In the genomic region with DNA sequence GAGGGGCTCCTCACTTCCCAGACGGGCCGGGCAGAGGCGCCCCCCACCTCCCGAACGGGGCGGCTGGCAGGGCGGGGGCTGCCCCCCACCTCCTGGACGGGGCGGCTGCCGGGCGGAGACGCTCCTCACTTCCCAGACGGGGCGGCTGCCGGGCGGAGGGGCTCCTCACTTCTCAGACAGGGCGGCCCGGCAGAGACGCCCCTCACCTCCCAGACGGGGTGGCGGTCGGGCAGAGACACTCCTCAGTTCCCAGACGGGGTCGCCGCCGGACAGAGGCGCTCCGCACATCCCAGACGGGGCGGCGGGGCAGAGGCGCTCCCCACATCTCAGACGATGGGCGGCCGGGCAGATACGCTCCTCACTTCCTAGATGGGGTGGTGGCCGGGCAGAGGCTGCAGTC, we compare ENCODE assay signal across 2 cellular contexts. TPM values are rescaled to one million over a fixed set of nuclear protein-coding genes. Genes with fewer than 3 reads are reported as not detected.
A peak's percentile ranks its signal among the peaks of the same experiment; 100 is the strongest.
DNase-seq lines count a peak whose midpoint lies in the region; ATAC-seq, FAIRE-seq and TF ChIP-seq lines count a peak whose summit lies in the region.
"Not testable (repeated sequence)": the region's sequence is repeated elsewhere in the genome, so short reads cannot be mapped to it uniquely, and the experiment has no call there.

No MANE protein-coding gene starts in this region.

- 91% methylated on average over 10 of the region's 37 CpGs for WGBS in K562 (ENCODE audit: insufficient coverage, low coverage, missing lambda C conversion rate)

- TF ChIP-seq EP300 in K562 (IDR thresholded peaks at IDR 0.05; ENCODE audit: low read length): not testable (repeated sequence)

- TF ChIP-seq POLR2A in K562 (conservative IDR thresholded peaks at IDR 0.05): not testable (repeated sequence)

- not testable (repeated sequence) for H3K27ac ChIP-seq in K562 (ENCODE audit: extremely low read depth, low read depth, low read length)

- DNase-seq in K562 (ENCODE audit: extremely low read depth in 1 of 4, low spot score in 3 of 4): not testable (repeated sequence)
- peak; percentile 18 for DNase-seq in islet precursor cell

- H3K79me2 ChIP-seq in K562 (ENCODE audit: control insufficient read depth, insufficient read depth, low read length): not testable (repeated sequence)

- peaks cover 16 to 29% of the 10 kb centered on the region in 2 experiments for H3K4me1 ChIP-seq in K562 (replicated peaks in 1 of 2; ENCODE audit: control insufficient read depth in 2 of 2, insufficient read depth in 2 of 2, low read length in 2 of 2)

- not testable (repeated sequence) for H3K9me3 ChIP-seq in K562 (replicated peaks; ENCODE audit: control insufficient read depth, insufficient read depth, low read depth, low read length)

- not testable (repeated sequence) for TF ChIP-seq CTCF in K562 (IDR thresholded peaks at IDR 0.05 in 2 of 3, conservative IDR thresholded peaks at IDR 0.05 in 1 of 3; ENCODE audit: insufficient read depth in 2 of 3, low read depth in 1 of 3, low read length in 3 of 3)

- H3K4me2 ChIP-seq in K562 (ENCODE audit: insufficient read depth, low read length): not testable (repeated sequence)

- not testable (repeated sequence) for ATAC-seq in K562

- POLR2A ChIA-PET in K562 (lab: Yijun Ruan, JAX): not testable (repeated sequence)

- CTCF ChIA-PET in K562 (lab: Yijun Ruan, JAX; ENCODE audit: low intra/inter-chr PET ratio): not testable (repeated sequence)

- FAIRE-seq in K562 (lab: Jason Lieb, UNC): not testable (repeated sequence)

- TF ChIP-seq RAD21 in K562 (CRISPR knock-in tag; conservative IDR thresholded peaks at IDR 0.05 in 1 of 2, IDR thresholded peaks at IDR 0.05 in 1 of 2): not testable (repeated sequence)

- BruUV-seq in K562 (replicated peaks; lab: Mats Ljungman, UMichigan): not testable (repeated sequence)

- not testable (repeated sequence) for H3K9me1 ChIP-seq in K562 (ENCODE audit: control insufficient read depth, insufficient read depth, low read length)

- in situ Hi-C loops in K562 (cut with MboI): not testable (repeated sequence)

- H3K27me3 ChIP-seq in K562 (ENCODE audit: control insufficient read depth in 2 of 2, insufficient read depth in 2 of 2, low read length in 2 of 2): not testable (repeated sequence)

- H3K9ac ChIP-seq in K562 (ENCODE audit: insufficient read depth in 1 of 2, low read depth in 2 of 2, low read length in 2 of 2): not testable (repeated sequence)

- not testable (repeated sequence) for H3K4me3 ChIP-seq in K562

- intact Hi-C loops in K562 (cut with micrococcal nuclease): not testable (repeated sequence)

- H3K36me3 ChIP-seq in K562 (ENCODE audit: control insufficient read depth, insufficient read depth, low read length): not testable (repeated sequence)

- not testable (repeated sequence) for H4K20me1 ChIP-seq in K562 (replicated peaks; ENCODE audit: control insufficient read depth, insufficient read depth, low read length)

- H2AFZ ChIP-seq in K562 (ENCODE audit: low read depth, low read length): not testable (repeated sequence)

TF ChIP-seq in K562, 482 proteins besides CTCF, POLR2A, EP300 and RAD21:
- TF ChIP-seq, protein P1, sequence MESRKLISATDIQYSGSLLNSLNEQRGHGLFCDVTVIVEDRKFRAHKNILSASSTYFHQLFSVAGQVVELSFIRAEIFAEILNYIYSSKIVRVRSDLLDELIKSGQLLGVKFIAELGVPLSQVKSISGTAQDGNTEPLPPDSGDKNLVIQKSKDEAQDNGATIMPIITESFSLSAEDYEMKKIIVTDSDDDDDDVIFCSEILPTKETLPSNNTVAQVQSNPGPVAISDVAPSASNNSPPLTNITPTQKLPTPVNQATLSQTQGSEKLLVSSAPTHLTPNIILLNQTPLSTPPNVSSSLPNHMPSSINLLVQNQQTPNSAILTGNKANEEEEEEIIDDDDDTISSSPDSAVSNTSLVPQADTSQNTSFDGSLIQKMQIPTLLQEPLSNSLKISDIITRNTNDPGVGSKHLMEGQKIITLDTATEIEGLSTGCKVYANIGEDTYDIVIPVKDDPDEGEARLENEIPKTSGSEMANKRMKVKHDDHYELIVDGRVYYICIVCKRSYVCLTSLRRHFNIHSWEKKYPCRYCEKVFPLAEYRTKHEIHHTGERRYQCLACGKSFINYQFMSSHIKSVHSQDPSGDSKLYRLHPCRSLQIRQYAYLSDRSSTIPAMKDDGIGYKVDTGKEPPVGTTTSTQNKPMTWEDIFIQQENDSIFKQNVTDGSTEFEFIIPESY (CRISPR knock-in tag; IDR thresholded peaks at IDR 0.05): 0 out of 2 replicates have a peak, but pooled peaks have one; percentile 19

RNA-seq across cellular contexts. Expression of a gene that starts 9.4 kb away (rescaled TPM):
- 20.8 and 41.1 TPM in 2 replicates for total RNA-seq in K562 (2011; cell fraction: chromatin; rRNA removed; ENCODE audit: low replicate concordance)
- total RNA-seq in K562 (2011; cell fraction: nucleolus; rRNA removed): 40.4 and 50.9 TPM in 2 replicates
- total RNA-seq in K562 (2011; cell fraction: nucleoplasm; rRNA removed): 37.3 and 46.7 TPM in 2 replicates
- total RNA-seq in K562 (2014; rRNA removed): 39.9 and 45.5 TPM in 2 replicates
- total RNA-seq in K562 (2014; rRNA removed; fragmentation: Illumina TruSeq; extraction: Trizol): 14.8 and 15.0 TPM in 2 replicates
- total RNA-seq in K562 (2015; rRNA removed; fragmentation: Illumina TruSeq; extraction: Trizol): 25.0 and 25.8 TPM in 2 replicates
- total RNA-seq in K562 (2021): 31.0 and 38.0 TPM in 2 replicates
- polyA plus RNA-seq in K562 (2011; rRNA removed): 27.2 and 28.8 TPM in 2 replicates
- 27.0 and 45.7 TPM in 2 replicates for polyA plus RNA-seq in K562 (2011; cell fraction: cytosol; rRNA removed)
- polyA plus RNA-seq in K562 (2011; cell fraction: nucleus; rRNA removed): 20.5 and 32.8 TPM in 2 replicates
- 27.8 and 82.4 TPM in 2 replicates for polyA plus RNA-seq in K562 (2012)
- 26.8 and 37.5 TPM in 2 replicates for polyA plus RNA-seq in K562 (2014; fragmentation: Illumina TruSeq; extraction: Trizol)
- polyA plus RNA-seq in K562 (2014; fragmentation: Nextera tagmentation; extraction: Ambion mirVana): 1 to 10 TPM; 3.2 to 4.0 TPM
- 38.4 and 38.9 TPM in 2 replicates for polyA plus RNA-seq in K562 (2014; rRNA removed)
- 17.5 and 21.1 TPM in 2 replicates for polyA minus RNA-seq in K562 (2011; rRNA and poly(A)+ RNA removed)
- 16.8 and 17.8 TPM in 2 replicates for polyA minus RNA-seq in K562 (2011; cell fraction: cytosol; rRNA and poly(A)+ RNA removed)
- polyA minus RNA-seq in K562 (2011; cell fraction: nucleus; rRNA and poly(A)+ RNA removed): 13.8 and 14.3 TPM in 2 replicates

RNA-seq across cellular contexts. Expression of a gene that starts 57.6 kb away (rescaled TPM):
- total RNA-seq in K562 (2011; cell fraction: chromatin; rRNA removed; ENCODE audit: low replicate concordance): 62.6 and 77.3 TPM in 2 replicates
- total RNA-seq in K562 (2011; cell fraction: nucleolus; rRNA removed): 31.0 and 32.1 TPM in 2 replicates
- total RNA-seq in K562 (2011; cell fraction: nucleoplasm; rRNA removed): 44.9 and 68.0 TPM in 2 replicates
- total RNA-seq in K562 (2014; rRNA removed): 51.6 and 92.3 TPM in 2 replicates
- 53.9 and 57.0 TPM in 2 replicates for total RNA-seq in K562 (2014; rRNA removed; fragmentation: Illumina TruSeq; extraction: Trizol)
- 53.1 and 58.0 TPM in 2 replicates for total RNA-seq in K562 (2015; rRNA removed; fragmentation: Illumina TruSeq; extraction: Trizol)
- 96.7 and 112 TPM in 2 replicates for total RNA-seq in K562 (2021)
- 59.6 and 77.7 TPM in 2 replicates for polyA plus RNA-seq in K562 (2011; rRNA removed)
- 61.6 and 96.6 TPM in 2 replicates for polyA plus RNA-seq in K562 (2011; cell fraction: cytosol; rRNA removed)
- 44.0 and 65.8 TPM in 2 replicates for polyA plus RNA-seq in K562 (2011; cell fraction: nucleus; rRNA removed)
- polyA plus RNA-seq in K562 (2012): 73.0 and 116 TPM in 2 replicates
- polyA plus RNA-seq in K562 (2014; fragmentation: Illumina TruSeq; extraction: Trizol): 70.6 and 95.1 TPM in 2 replicates
- polyA plus RNA-seq in K562 (2014; fragmentation: Nextera tagmentation; extraction: Ambion mirVana): 1 to 10 TPM in 1 of 2 experiments, under 1 TPM in 1; 0.73 to 1.3 TPM
- 59.5 and 72.0 TPM in 2 replicates for polyA plus RNA-seq in K562 (2014; rRNA removed)
- 26.6 and 37.0 TPM in 2 replicates for polyA minus RNA-seq in K562 (2011; rRNA and poly(A)+ RNA removed)
- polyA minus RNA-seq in K562 (2011; cell fraction: cytosol; rRNA and poly(A)+ RNA removed): 32.7 and 40.8 TPM in 2 replicates
- 14.4 and 18.4 TPM in 2 replicates for polyA minus RNA-seq in K562 (2011; cell fraction: nucleus; rRNA and poly(A)+ RNA removed)

RNA-seq across cellular contexts. Expression of a gene that starts 58.4 kb away (rescaled TPM):
- total RNA-seq in K562 (2011; cell fraction: chromatin; rRNA removed; ENCODE audit: low replicate concordance): 30.7 and 40.4 TPM in 2 replicates
- total RNA-seq in K562 (2011; cell fraction: nucleolus; rRNA removed): 17.5 and 18.5 TPM in 2 replicates
- total RNA-seq in K562 (2011; cell fraction: nucleoplasm; rRNA removed): 28.0 and 48.3 TPM in 2 replicates
- total RNA-seq in K562 (2014; rRNA removed) (25.3 and 27.7 TPM in 2 replicates), K562 (2014; rRNA removed; fragmentation: Illumina TruSeq; extraction: Trizol) (22.5 and 23.5 TPM in 2 replicates), K562 (2015; rRNA removed; fragmentation: Illumina TruSeq; extraction: Trizol) (31.9 and 33.6 TPM in 2 replicates), K562 (2021) (28.8 and 31.4 TPM in 2 replicates)
- polyA plus RNA-seq in K562 (2011; rRNA removed) (38.6 and 44.3 TPM in 2 replicates), K562 (2014; fragmentation: Illumina TruSeq; extraction: Trizol) (52.2 and 59.6 TPM in 2 replicates), K562 (2014; fragmentation: Nextera tagmentation; extraction: Ambion mirVana) (10 to 100 TPM; 23.9 to 26.6 TPM), K562 (2014; rRNA removed) (34.6 and 38.0 TPM in 2 replicates)
- polyA plus RNA-seq in K562 (2011; cell fraction: cytosol; rRNA removed): 57.5 and 64.8 TPM in 2 replicates
- 41.6 and 45.0 TPM in 2 replicates for polyA plus RNA-seq in K562 (2011; cell fraction: nucleus; rRNA removed)
- polyA plus RNA-seq in K562 (2012): 19.5 and 24.7 TPM in 2 replicates
- polyA minus RNA-seq in K562 (2011; rRNA and poly(A)+ RNA removed): 46.0 and 47.8 TPM in 2 replicates
- 13.3 and 18.6 TPM in 2 replicates for polyA minus RNA-seq in K562 (2011; cell fraction: cytosol; rRNA and poly(A)+ RNA removed)
- 12.8 and 21.0 TPM in 2 replicates for polyA minus RNA-seq in K562 (2011; cell fraction: nucleus; rRNA and poly(A)+ RNA removed)
